Comparison of ENCODE assay signal across 30 cellular contexts in the genomic region with DNA sequence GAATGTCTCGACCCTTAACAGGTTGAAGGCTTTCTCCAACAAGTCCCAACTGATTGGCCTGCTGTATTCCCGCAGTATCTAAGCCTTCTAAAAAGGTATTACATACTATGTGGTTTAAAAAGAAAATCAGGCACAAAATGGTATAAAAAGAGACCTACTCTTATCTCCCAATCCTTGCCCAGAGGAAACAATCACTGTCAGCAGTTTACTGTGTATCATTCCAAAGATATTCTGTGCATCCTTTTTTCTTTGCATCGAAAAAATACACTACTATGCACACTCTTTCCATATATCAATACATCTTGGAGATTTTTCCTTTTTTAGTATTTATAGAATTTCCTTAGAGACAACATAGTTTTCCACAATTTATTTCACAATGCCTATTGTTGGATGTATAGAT.
"Had no signal": no experiment of that assay in that cellular context is flagged by ENCODE, and none has a peak within 500 bp of the region (broad histone marks: within the 10 kb centered on the region; RNA-seq: fewer than 3 reads in every experiment).

No MANE protein-coding gene starts in this region.

- ATAC-seq: activated CD8-positive, alpha-beta T cell treated with anti-CD3 and anti-CD28 coated beads, Interleukin-2, amount 10 ng/mL, durations not matched to agents 7 days and 5 days; body of pancreas; effector memory CD8-positive, alpha-beta T cell; foreskin keratinocyte; gastrocnemius medialis; heart left ventricle had no signal

- DNase-seq: activated CD4-positive, alpha-beta memory T cell treated with anti-CD3 and anti-CD28 coated beads for 36 hours; activated CD4-positive, alpha-beta T cell treated with anti-CD3 and anti-CD28 coated beads for 36 hours; activated CD4-positive, alpha-beta T cell treated with anti-CD3 and anti-CD28 coated beads, Interleukin-2, amount 10 ng/mL, durations not matched to agents 24 days and 14 days; activated CD4-positive, CD25-positive, alpha-beta regulatory T cell; activated CD4-positive, CD25-positive, alpha-beta regulatory T cell treated with anti-CD3 and anti-CD28 coated beads, Interleukin-2, amount 50 U/mL, for 72 hours; activated CD8-positive, alpha-beta memory T cell treated with anti-CD3 and anti-CD28 coated beads, Interleukin-2, amount 10 ng/mL, durations not matched to agents 7 days and 5 days; activated CD8-positive, alpha-beta memory T cell treated with anti-CD3 and anti-CD28 coated beads, Interleukin-2, amount 50 U/mL, for 4 hours; activated CD8-positive, alpha-beta T cell treated with anti-CD3 and anti-CD28 coated beads, Interleukin-2, amount 10 ng/mL, durations not matched to agents 7 days and 5 days; activated effector memory CD4-positive, alpha-beta T cell treated with anti-CD3 and anti-CD28 coated beads, Interleukin-2, amount 50 U/mL, for 16 hours; activated naive CD4-positive, alpha-beta T cell treated with anti-CD3 and anti-CD28 coated beads for 36 hours; activated naive CD8-positive, alpha-beta T cell treated with anti-CD3 and anti-CD28 coated beads for 36 hours; activated naive CD8-positive, alpha-beta T cell treated with anti-CD3 and anti-CD28 coated beads, Interleukin-2, amount 50 U/mL, for 24 hours; activated T-cell treated with anti-CD3 and anti-CD28 coated beads, Interleukin-2, amount 50 U/mL, for 1 hour; activated T-cell treated with anti-CD3 and anti-CD28 coated beads, Interleukin-2, amount 50 U/mL, for 48 hours; adrenal gland; amygdala; aorta; body of pancreas; caudate nucleus; cortex of kidney; dermis blood vessel endothelial cell; effector CD4-positive, alpha-beta T cell; effector memory CD8-positive, alpha-beta T cell; erythroblast; foreskin keratinocyte; gastrocnemius medialis; glutamatergic neuron; heart left ventricle had no signal

- H3K36me3 ChIP-seq: adrenal gland, esophagus muscularis mucosa, gastrocnemius medialis, heart left ventricle had no signal

- H3K4me3 ChIP-seq: adrenal gland, body of pancreas, esophagus muscularis mucosa, gastrocnemius medialis, heart left ventricle had no signal

- FAIRE-seq: colon had no signal

- H3K9me3 ChIP-seq: adrenal gland, body of pancreas, esophagus muscularis mucosa, gastrocnemius medialis, heart left ventricle had no signal

- H3K27ac ChIP-seq: adrenal gland, body of pancreas, esophagus muscularis mucosa, foreskin keratinocyte had no signal

- H3K27me3 ChIP-seq: adrenal gland, body of pancreas, esophagus muscularis mucosa, foreskin keratinocyte, gastrocnemius medialis, heart left ventricle had no signal

- H3K4me1 ChIP-seq: adrenal gland, body of pancreas, foreskin keratinocyte had no signal
